ENCODE assay signal across 13 cellular contexts in the genomic region with DNA sequence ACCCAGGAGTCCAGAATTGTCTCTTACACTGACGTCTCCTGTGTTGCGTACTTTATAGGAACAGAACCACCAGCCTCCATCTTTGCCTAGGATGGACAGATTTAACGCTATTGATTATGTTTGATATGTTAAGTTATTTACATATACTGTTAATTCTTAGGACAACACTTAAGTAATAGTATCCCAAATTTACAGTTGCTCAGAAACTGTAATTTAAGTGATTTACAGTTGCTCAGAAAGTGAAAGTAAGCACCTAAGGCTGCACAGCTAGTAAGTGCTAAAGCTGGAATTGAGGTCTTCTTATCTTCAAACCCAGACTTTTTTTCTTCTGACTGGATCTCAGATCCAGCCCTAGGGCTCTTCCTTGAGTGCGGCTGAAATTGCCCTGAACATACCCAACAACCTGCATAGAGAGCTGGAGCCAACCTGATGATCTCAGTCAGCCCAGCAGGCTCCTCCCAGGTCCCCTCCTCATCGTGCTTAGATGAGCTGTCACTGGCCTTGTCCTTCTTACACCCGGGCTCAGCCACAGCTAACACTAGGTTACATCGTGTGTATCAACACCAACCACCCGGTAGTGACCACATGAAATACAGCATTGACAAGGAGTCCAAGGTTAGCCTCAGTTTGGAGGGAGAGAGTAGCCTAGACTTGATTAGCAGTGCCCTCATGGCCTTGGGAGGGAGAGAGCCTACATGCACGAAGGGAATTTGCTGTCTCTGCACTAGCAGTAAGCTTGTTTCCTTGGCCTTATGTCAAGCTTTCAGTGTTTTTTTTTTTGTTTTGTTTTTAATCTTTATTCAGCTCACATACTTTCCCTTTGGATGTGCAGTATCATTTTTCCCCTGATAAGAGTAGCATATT.
DNase-seq lines count a peak whose midpoint lies in the region; ATAC-seq and TF ChIP-seq lines count a peak whose summit lies in the region.
"Had no signal": no experiment of that assay in that cellular context is flagged by ENCODE, and none has a peak within 500 bp of the region (broad histone marks: within the 10 kb centered on the region; RNA-seq: fewer than 3 reads in every experiment).

No MANE protein-coding gene starts in this region.

- DNase-seq in ELF-1 (ENCODE audit: low read depth, low spot score), result peak; percentile 23
- peak; percentile 49 for DNase-seq in NCI-H2029 treated with DMSO at 0.1 percent for 48 hours (lab: John Stamatoyannopoulos, UW)
- DNase-seq in epithelial cell of esophagus (ENCODE audit: low read depth), result peak; percentile 47
- no peak for DNase-seq in mucosa of descending colon
- DNase-seq in NK-92 treated with Interleukin-12 subunit alpha and Interleukin-12 subunit beta, amount 100 ng/mL, for 24 hours (lab: John Stamatoyannopoulos, UW), result no peak
- no peak for DNase-seq in iPS-NIHi7 (ENCODE audit: extremely low spot score)
- DNase-seq in GM19238 (ENCODE audit: insufficient read length, low spot score), result no peak
- DNase-seq: dorsolateral prefrontal cortex; EL; stimulated activated naive CD8-positive, alpha-beta T cell treated with anti-CD3 and anti-CD28 coated beads, Interleukin-15, amount 100 ng/mL, for 72 hours had no signal

- H3K4me3 ChIP-seq in epithelial cell of esophagus (ENCODE audit: low read length), result no peak overlapping the region
- H3K4me3 ChIP-seq in mucosa of descending colon, result no peak overlapping the region
- H3K4me3 ChIP-seq: dorsolateral prefrontal cortex, gastroesophageal sphincter, Peyer's patch had no signal

- H3K36me3 ChIP-seq in mucosa of descending colon (ENCODE audit: low read depth), result no peaks in the 10 kb centered on the region
- H3K36me3 ChIP-seq: gastroesophageal sphincter, Peyer's patch had no signal

- H3K4me1 ChIP-seq in mucosa of descending colon (ENCODE audit: low read depth), result peaks cover 17% of the 10 kb centered on the region

- no peak for TF ChIP-seq CTCF in epithelial cell of esophagus (IDR thresholded peaks at IDR 0.05; ENCODE audit: insufficient read depth, low read depth, low read length, missing control alignments)
- no peak for TF ChIP-seq CTCF in mucosa of descending colon (IDR thresholded peaks at IDR 0.05)

- intact Hi-C loops in mucosa of descending colon (cut with DNase I, micrococcal nuclease), result no loop called here

- ATAC-seq in mucosa of descending colon (peak; percentile 59), GM18519 (IDR thresholded peaks at IDR 0.05; ENCODE audit: low FRiP score, unreplicated experiment) (no peak)
- ATAC-seq: gastroesophageal sphincter; stimulated activated naive CD8-positive, alpha-beta T cell treated with anti-CD3 and anti-CD28 coated beads, Interleukin-15, amount 100 ng/mL, for 72 hours had no signal

- H3K9me3 ChIP-seq in mucosa of descending colon, result peaks cover 3% of the 10 kb centered on the region
- H3K9me3 ChIP-seq: gastroesophageal sphincter, Peyer's patch had no signal

Comparison
In these comparisons a context has a peak if more than half of its experiments do, and no peak if none do; other contexts are left out.
1. DNase-seq: peak in ELF-1 (single experiment), NCI-H2029 treated with DMSO at 0.1 percent for 48 hours (single experiment) and epithelial cell of esophagus (single experiment); none in mucosa of descending colon (0 of 3), NK-92 treated with Interleukin-12 subunit alpha and Interleukin-12 subunit beta, amount 100 ng/mL, for 24 hours (single experiment), iPS-NIHi7 (single experiment) and GM19238 (single experiment).